Comparison of ENCODE assay signal across 10 cellular contexts in genomic region chr4:108360857-108361820, GRCh38.
DNase-seq lines count a peak whose midpoint lies in the region; ATAC-seq and TF ChIP-seq lines count a peak whose summit lies in the region.
"Had no signal": no experiment of that assay in that cellular context is flagged by ENCODE, and none has a peak within 500 bp of the region (broad histone marks: within the 10 kb centered on the region; RNA-seq: fewer than 3 reads in every experiment).

No MANE protein-coding gene starts in this region.

- H3K9me3 ChIP-seq in ectodermal cell (ENCODE audit: control insufficient read depth, low read length) (no peaks in the 10 kb centered on the region), osteoblast (ENCODE audit: low read depth, low read length) (no peaks in the 10 kb centered on the region)
- H3K9me3 ChIP-seq: mucosa of descending colon had no signal

- H3K79me2 ChIP-seq in osteoblast (ENCODE audit: insufficient read depth, low read length): no peaks in the 10 kb centered on the region

- H3K27me3 ChIP-seq in ectodermal cell (ENCODE audit: control insufficient read depth, insufficient read depth, low read length, poor library complexity, severe bottlenecking) (no peaks in the 10 kb centered on the region), osteoblast (ENCODE audit: insufficient read depth, low read length) (no peaks in the 10 kb centered on the region)

- H3K36me3 ChIP-seq in ectodermal cell (ENCODE audit: control insufficient read depth, insufficient read depth, low read length): no peaks in the 10 kb centered on the region
- H3K36me3 ChIP-seq in osteoblast (ENCODE audit: insufficient read depth, low read length): no peaks in the 10 kb centered on the region

- H4K20me1 ChIP-seq in osteoblast (ENCODE audit: insufficient read depth, low read length): no peaks in the 10 kb centered on the region

- H3K27ac ChIP-seq in ectodermal cell (ENCODE audit: insufficient read depth, low read depth, low read length, poor library complexity, severe bottlenecking) (peak overlapping the region; percentile 19), osteoblast (ENCODE audit: low read depth, low read length) (peak overlapping the region; percentile 4)
- H3K27ac ChIP-seq: HL-60 had no signal

- TF ChIP-seq CTCF in osteoblast (IDR thresholded peaks at IDR 0.05; ENCODE audit: extremely low read depth, low read depth, low read length): no peak

- no peak overlapping the region for H3K4me3 ChIP-seq in ectodermal cell (ENCODE audit: insufficient read depth, low read depth, low read length)
- H3K4me3 ChIP-seq in osteoblast (ENCODE audit: insufficient read depth, low read length): peak overlapping the region; percentile 29
- H3K4me3 ChIP-seq: mucosa of descending colon had no signal

- 70 to 76% methylated on average over 12 to 13 of the region's 13 CpGs for WGBS in ectodermal cell, 2 experiments

- H2AFZ ChIP-seq in osteoblast (ENCODE audit: low read length): peak overlapping the region; percentile 42

- ATAC-seq in GM21825 (IDR thresholded peaks at IDR 0.05; ENCODE audit: unreplicated experiment) (no peak), HG02840 (IDR thresholded peaks at IDR 0.05; ENCODE audit: low FRiP score, unreplicated experiment) (no peak)
- ATAC-seq: mucosa of descending colon had no signal

- peak overlapping the region; percentile 67 for H3K4me2 ChIP-seq in osteoblast (ENCODE audit: insufficient read depth, low read length)

- H3K4me1 ChIP-seq in ectodermal cell (ENCODE audit: control insufficient read depth, insufficient read depth, low read length): peaks cover 19% of the 10 kb centered on the region
- peaks cover 18% of the 10 kb centered on the region for H3K4me1 ChIP-seq in osteoblast (ENCODE audit: insufficient read depth, low read length)

- DNase-seq in GM03348 (ENCODE audit: low spot score) (peak; percentile 89), NCI-H748 treated with DMSO at 0.1 percent for 48 hours (lab: John Stamatoyannopoulos, UW) (peak; percentile 2), osteoblast (ENCODE audit: insufficient read length, low spot score, missing footprints) (peak; percentile 78), NCI-H187 treated with DMSO at 0.1 percent for 48 hours (lab: John Stamatoyannopoulos, UW) (no peak)
- DNase-seq: mucosa of descending colon; stimulated activated CD8-positive, alpha-beta memory T cell treated with anti-CD3 and anti-CD28 coated beads, Interleukin-4, amount 100 ng/mL, for 48 hours had no signal
